In the genomic region with DNA sequence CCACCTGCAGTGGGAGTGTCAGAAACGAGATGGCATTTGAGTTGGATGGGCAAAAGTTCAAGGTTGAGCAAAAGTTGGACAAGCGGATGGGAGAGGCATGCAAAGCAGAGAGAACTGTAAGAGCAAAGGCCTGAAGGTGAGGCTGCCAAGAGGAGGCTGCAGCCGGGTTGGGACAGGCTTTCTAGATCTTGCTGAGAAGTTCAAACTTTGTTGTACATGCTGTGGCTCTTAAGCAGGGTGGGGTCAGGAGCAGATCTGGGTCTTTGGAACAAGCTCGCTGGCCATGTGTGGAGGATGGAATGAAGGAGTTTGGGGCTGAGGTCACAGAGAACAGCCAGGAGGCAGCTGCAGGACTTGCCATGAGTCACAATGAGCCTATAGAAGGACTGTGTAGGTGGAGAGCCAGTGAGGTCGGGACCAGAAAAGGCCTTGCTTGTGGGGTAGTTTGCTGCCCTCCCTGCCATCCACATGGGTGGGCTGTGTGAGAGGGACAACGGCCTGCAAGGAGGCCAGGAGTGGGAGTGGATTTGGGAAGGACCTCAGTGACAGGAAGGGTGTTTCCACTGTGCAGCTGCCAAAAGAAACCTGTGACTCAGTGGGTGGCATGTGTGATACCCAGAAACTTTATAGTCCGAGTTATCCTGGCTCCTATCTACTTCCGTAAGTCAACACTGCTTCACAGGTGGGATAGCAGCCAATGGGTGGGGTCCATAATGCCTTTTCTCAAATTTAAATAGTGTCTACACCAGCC, we compare ENCODE assay signal across 20 cellular contexts.
DNase-seq lines count a peak whose midpoint lies in the region; ATAC-seq lines count a peak whose summit lies in the region.
"Had no signal": no experiment of that assay in that cellular context is flagged by ENCODE, and none has a peak within 500 bp of the region (broad histone marks: within the 10 kb centered on the region; RNA-seq: fewer than 3 reads in every experiment).

No MANE protein-coding gene starts in this region.

- H3K9me3 ChIP-seq in mesodermal cell (ENCODE audit: control insufficient read depth, low read length), result no peaks in the 10 kb centered on the region
- H3K9me3 ChIP-seq in aorta (ENCODE audit: control insufficient read depth, low read length), result no peaks in the 10 kb centered on the region
- H3K9me3 ChIP-seq in naive thymus-derived CD4-positive, alpha-beta T cell (ENCODE audit: control insufficient read depth in 2 of 3, low read length in 3 of 3), result no peaks in the 10 kb centered on the region
- H3K9me3 ChIP-seq: A549, spleen had no signal

- POLR2A ChIA-PET in naive thymus-derived CD4-positive, alpha-beta T cell (lab: Charles Lee), result no interaction called here

- no peaks in the 10 kb centered on the region for H3K36me3 ChIP-seq in mesodermal cell (ENCODE audit: control insufficient read depth, insufficient read depth, low read length)
- H3K36me3 ChIP-seq in aorta (ENCODE audit: control insufficient read depth in 1 of 2, insufficient read depth in 2 of 2, low read length in 1 of 2), result no peaks in the 10 kb centered on the region
- no peaks in the 10 kb centered on the region for H3K36me3 ChIP-seq in naive thymus-derived CD4-positive, alpha-beta T cell (ENCODE audit: control insufficient read depth in 2 of 3, insufficient read depth in 3 of 3, low read length in 3 of 3)
- H3K36me3 ChIP-seq: spleen, WERI-Rb-1 had no signal

- peak; percentile 54 for DNase-seq in left cardiac atrium
- DNase-seq in Right ventricle myocardium superior, result no peak
- DNase-seq in aorta, result peak in 1 of 2 donors; percentile 51
- DNase-seq in NCI-H2171 (lab: John Stamatoyannopoulos, UW), result no peak
- DNase-seq in naive thymus-derived CD4-positive, alpha-beta T cell, result no peak
- DNase-seq: activated CD8-positive, alpha-beta T cell treated with anti-CD3 and anti-CD28 coated beads for 36 hours; DMS79; immature natural killer cell; NCI-H1105; RPMI8226; spleen; stimulated activated naive CD4-positive, alpha-beta T cell; WERI-Rb-1 had no signal

- no peaks in the 10 kb centered on the region for H3K27me3 ChIP-seq in aorta (ENCODE audit: control insufficient read depth in 1 of 2, insufficient read depth in 2 of 2, low read length in 1 of 2)
- no peaks in the 10 kb centered on the region for H3K27me3 ChIP-seq in naive thymus-derived CD4-positive, alpha-beta T cell (ENCODE audit: control insufficient read depth in 2 of 2, insufficient read depth in 2 of 2, low read length in 2 of 2)
- H3K27me3 ChIP-seq: spleen had no signal

- H3K27me3 Mint-ChIP-seq in naive thymus-derived CD4-positive, alpha-beta T cell, result peaks cover 0 to 4% (median 0%) of the 10 kb centered on the region in 5 donors
- H3K27me3 Mint-ChIP-seq: activated CD8-positive, alpha-beta T cell treated with anti-CD3 and anti-CD28 coated beads for 36 hours; IgD-negative memory B cell had no signal

- H3K27ac ChIP-seq in mesodermal cell (ENCODE audit: low read depth, low read length, severe bottlenecking) (peak overlapping the region; percentile 83), aorta (ENCODE audit: low read depth in 1 of 2, low read length in 2 of 2) (peak overlapping the region in 1 of 2 donors; percentile 55)
- no peak overlapping the region for H3K27ac ChIP-seq in naive thymus-derived CD4-positive, alpha-beta T cell (ENCODE audit: low read depth, low read length)
- H3K27ac ChIP-seq: A549, parathyroid adenoma, spleen, WERI-Rb-1 had no signal

- H3K4me1 ChIP-seq in mesodermal cell (ENCODE audit: control insufficient read depth, insufficient read depth, low read length, poor library complexity, severe bottlenecking) (peaks cover 13% of the 10 kb centered on the region), aorta (ENCODE audit: control insufficient read depth in 1 of 2, insufficient read depth in 2 of 2, low read length in 2 of 2) (peaks cover 0 to 7% of the 10 kb centered on the region in 2 donors)
- no peaks in the 10 kb centered on the region for H3K4me1 ChIP-seq in naive thymus-derived CD4-positive, alpha-beta T cell (ENCODE audit: control insufficient read depth in 2 of 2, insufficient read depth in 2 of 2, low read length in 2 of 2)
- H3K4me1 ChIP-seq: A549, parathyroid adenoma, spleen had no signal

- no peaks in the 10 kb centered on the region for H3K9me3 Mint-ChIP-seq in naive thymus-derived CD4-positive, alpha-beta T cell
- H3K9me3 Mint-ChIP-seq: activated CD8-positive, alpha-beta T cell treated with anti-CD3 and anti-CD28 coated beads for 36 hours; IgD-negative memory B cell; immature natural killer cell had no signal

- H3K4me3 ChIP-seq in mesodermal cell (ENCODE audit: extremely low read depth, insufficient read depth, low read length, poor library complexity, severe bottlenecking) (no peak overlapping the region), aorta (ENCODE audit: low read length in 2 of 2) (no peak overlapping the region)
- H3K4me3 ChIP-seq in naive thymus-derived CD4-positive, alpha-beta T cell (ENCODE audit: low read length), result no peak overlapping the region
- H3K4me3 ChIP-seq: A549, spleen had no signal

- H3K27ac Mint-ChIP-seq in naive thymus-derived CD4-positive, alpha-beta T cell, result no peak overlapping the region
- H3K27ac Mint-ChIP-seq: activated CD8-positive, alpha-beta T cell treated with anti-CD3 and anti-CD28 coated beads for 36 hours; IgD-negative memory B cell; immature natural killer cell had no signal

- intact Hi-C loops in left cardiac atrium (cut with DNase I) (no loop called here), Right ventricle myocardium superior (cut with DNase I) (no loop called here), aorta (cut with DNase I) (no loop called here)
- intact Hi-C loops in naive thymus-derived CD4-positive, alpha-beta T cell (cut with micrococcal nuclease), result no loop called here

- no peaks in the 10 kb centered on the region for H3K36me3 Mint-ChIP-seq in naive thymus-derived CD4-positive, alpha-beta T cell
- H3K36me3 Mint-ChIP-seq: CD14-positive monocyte, IgD-negative memory B cell, immature natural killer cell had no signal

- peaks cover 0 to 4% (median 0%) of the 10 kb centered on the region in 7 donors for H3K4me1 Mint-ChIP-seq in naive thymus-derived CD4-positive, alpha-beta T cell
- H3K4me1 Mint-ChIP-seq: IgD-negative memory B cell, immature natural killer cell had no signal

- 83% methylated on average over 4 of the region's 8 CpGs; no CpG with 5 or more reads in 1 of the 2 experiments for WGBS in mesodermal cell (ENCODE audit: insufficient coverage in 2 of 2), 2 experiments
- WGBS in aorta, 2 donors, result 14 to 33% methylated on average over 8 of the region's 8 CpGs

- no peak overlapping the region for H3K4me3 Mint-ChIP-seq in naive thymus-derived CD4-positive, alpha-beta T cell
- H3K4me3 Mint-ChIP-seq: activated CD8-positive, alpha-beta T cell treated with anti-CD3 and anti-CD28 coated beads for 36 hours; CD14-positive monocyte; IgD-negative memory B cell; immature natural killer cell had no signal

- ATAC-seq in left cardiac atrium (peak in 1 of 2 donors; percentile 80), Right ventricle myocardium superior (ENCODE audit: poor library complexity) (no peak), esophagus mucosa (peak; percentile 74), aorta (ENCODE audit: low FRiP score) (peak; percentile 12), GM18511 (IDR thresholded peaks at IDR 0.05; ENCODE audit: unreplicated experiment) (no peak)
- no peak for ATAC-seq in naive thymus-derived CD4-positive, alpha-beta T cell
- ATAC-seq: A549; activated CD8-positive, alpha-beta T cell treated with anti-CD3 and anti-CD28 coated beads for 36 hours had no signal

- CTCF ChIA-PET in naive thymus-derived CD4-positive, alpha-beta T cell (lab: Charles Lee), result no interaction called here

Comparison
In these comparisons a context has a peak if more than half of its experiments do, and no peak if none do; other contexts are left out.
1. ATAC-seq: peak in esophagus mucosa (single experiment) and aorta (single experiment); none in Right ventricle myocardium superior (single experiment), GM18511 (single experiment) and naive thymus-derived CD4-positive, alpha-beta T cell (single experiment).